In genomic region chr5:107040907-107041306, GRCh38 we compare ENCODE assay signal across 13 cellular contexts.
DNase-seq lines count a peak whose midpoint lies in the region; ATAC-seq and TF ChIP-seq lines count a peak whose summit lies in the region.
"Had no signal": no experiment of that assay in that cellular context is flagged by ENCODE, and none has a peak within 500 bp of the region (broad histone marks: within the 10 kb centered on the region; RNA-seq: fewer than 3 reads in every experiment).

No MANE protein-coding gene starts in this region.

- CTCF ChIA-PET in A673 (lab: Charles Lee) = interaction anchor here (0.9 to 1.0 kb wide), 2 partner anchors 207 to 531 kb away, joined by 3 to 4 read pairs; no protein-coding TSS in a partner anchor

- no peaks in the 10 kb centered on the region for H3K36me3 ChIP-seq in A673 (ENCODE audit: insufficient read depth, low read length, poor library complexity, severe bottlenecking)
- H3K36me3 ChIP-seq in BE2C = no peaks in the 10 kb centered on the region
- H3K36me3 ChIP-seq: BLaER1, HAP-1 had no signal

- H3K27ac ChIP-seq in A673 (ENCODE audit: low read depth, low read length, poor library complexity, severe bottlenecking) = no peak overlapping the region
- H3K27ac ChIP-seq: A549, BLaER1 had no signal

- H3K4me3 ChIP-seq in A673 (ENCODE audit: low read depth, low read length, poor library complexity, severe bottlenecking) = no peak overlapping the region
- no peak overlapping the region for H3K4me3 ChIP-seq in BE2C (ENCODE audit: low read depth, low read length)
- H3K4me3 ChIP-seq: A549, BLaER1, HAP-1 had no signal

- H3K4me1 ChIP-seq in A673 (ENCODE audit: insufficient read depth, low read length, poor library complexity, severe bottlenecking) (peaks cover 16% of the 10 kb centered on the region), BE2C (no peaks in the 10 kb centered on the region)
- H3K4me1 ChIP-seq: A549, BLaER1 had no signal

- TF ChIP-seq CTCF in A673 (conservative IDR thresholded peaks at IDR 0.05; ENCODE audit: low read depth, low read length) = no peak
- no peak for TF ChIP-seq CTCF in BE2C (IDR thresholded peaks at IDR 0.05; ENCODE audit: low read depth, low read length)

- POLR2A ChIA-PET in A673 (lab: Charles Lee; ENCODE audit: low non-redundant PET) = interaction anchor here (1.0 kb wide), 1 partner anchor 291 kb away, joined by 6 read pairs; no protein-coding TSS in a partner anchor

- no peaks in the 10 kb centered on the region for H3K9me3 ChIP-seq in A673 (ENCODE audit: low read depth, low read length, poor library complexity, severe bottlenecking)
- H3K9me3 ChIP-seq in BE2C = no peaks in the 10 kb centered on the region
- H3K9me3 ChIP-seq: A549, BLaER1, HAP-1 had no signal

- intact Hi-C loops in A673 (cut with micrococcal nuclease; ENCODE audit: unreplicated experiment) = loop anchor here (10.0 kb wide), 1 partner anchor 634 kb away; the partner anchor contains the start of gene EFNA5

- BruUV-seq in A673 (replicated peaks; lab: Mats Ljungman, UMichigan) = no TSS peak

- no peak for ATAC-seq in activated CD4-positive, CD25-positive, alpha-beta regulatory T cell treated with anti-CD3 and anti-CD28 coated beads, Interleukin-2, amount 50 U/mL, for 24 hours
- ATAC-seq: A549 had no signal

- H3K27me3 ChIP-seq in A673 (replicated peaks; ENCODE audit: insufficient read depth, low read depth, low read length, poor library complexity) (peaks cover 81% of the 10 kb centered on the region), BE2C (no peaks in the 10 kb centered on the region)
- H3K27me3 ChIP-seq: BLaER1 had no signal

- DNase-seq in A673 (ENCODE audit: low spot score) = peak; percentile 95
- DNase-seq in COLO829 (ENCODE audit: low spot score) = peak; percentile 0
- peak; percentile 29 for DNase-seq in NCI-H2227 (lab: John Stamatoyannopoulos, UW; ENCODE audit: unreplicated experiment)
- peak; percentile 7 for DNase-seq in left kidney (ENCODE audit: low read depth, low spot score)
- DNase-seq in BE2C = no peak
- DNase-seq in retina = no peak
- DNase-seq: CD8-positive, alpha-beta memory T cell; DMS53; GF-D8 had no signal

Comparison
In these comparisons a context has a peak if more than half of its experiments do, and no peak if none do; other contexts are left out.
1. DNase-seq: peak in A673 (single experiment), COLO829 (single experiment), NCI-H2227 (single experiment) and left kidney (single experiment); none in BE2C (single experiment) and retina (single experiment).